18 cellular contexts compared by ENCODE assay signal in the genomic region with DNA sequence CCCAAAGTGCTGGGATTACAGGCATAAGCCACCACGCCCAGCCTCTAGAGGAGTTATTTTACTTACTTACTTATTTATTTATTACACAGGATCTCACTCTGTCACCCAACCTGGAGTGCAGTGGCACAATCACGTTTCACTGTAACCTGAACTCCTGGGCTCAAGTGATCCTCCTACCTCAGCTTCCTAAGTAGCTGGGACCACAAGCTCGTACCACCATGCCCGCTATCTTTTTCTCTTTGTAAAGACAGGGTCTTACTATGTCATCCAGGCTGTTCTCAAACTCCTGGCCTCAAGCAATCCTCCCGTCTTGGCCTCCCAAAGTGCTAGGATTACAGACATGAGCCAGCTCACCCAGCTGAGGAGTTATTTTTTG. TPM values are rescaled to one million over a fixed set of nuclear protein-coding genes. Genes with fewer than 3 reads are reported as not detected.
DNase-seq lines count a peak whose midpoint lies in the region; ATAC-seq and TF ChIP-seq lines count a peak whose summit lies in the region.
"Had no signal": no experiment of that assay in that cellular context is flagged by ENCODE, and none has a peak within 500 bp of the region (broad histone marks: within the 10 kb centered on the region; RNA-seq: fewer than 3 reads in every experiment).

No MANE protein-coding gene starts in this region.

- H3K4me1 ChIP-seq in aorta (ENCODE audit: control insufficient read depth in 1 of 2, insufficient read depth in 2 of 2, low read length in 2 of 2): no peaks in the 10 kb centered on the region
- H3K4me1 ChIP-seq: upper lobe of right lung had no signal

- H3K9me3 Mint-ChIP-seq in Calu3 (ENCODE audit: low read depth, unreplicated experiment): no peaks in the 10 kb centered on the region
- H3K9me3 Mint-ChIP-seq in activated naive CD4-positive, alpha-beta T cell treated with anti-CD3 and anti-CD28 coated beads, Interleukin-2, amount 50 U/mL, for 72 hours: no peaks in the 10 kb centered on the region
- H3K9me3 Mint-ChIP-seq: dendritic cell treated with granulocyte-macrophage colony-stimulating factor and Interleukin-4, amounts not matched to agents 40 ng/mL and 50 ng/mL, for 4 days; stimulated activated naive B cell treated with anti-CD40 and anti-IgM and Interleukin-4, amounts not matched to agents 10 μg/mL and 1 μg/mL and 100 μg/mL, for 72 hours had no signal

- peak overlapping the region; percentile 20 for H3K27ac Mint-ChIP-seq in Calu3 (ENCODE audit: unreplicated experiment)
- H3K27ac Mint-ChIP-seq in activated naive CD4-positive, alpha-beta T cell treated with anti-CD3 and anti-CD28 coated beads, Interleukin-2, amount 50 U/mL, for 72 hours: peak overlapping the region; percentile 22 to 92
- H3K27ac Mint-ChIP-seq: dendritic cell treated with granulocyte-macrophage colony-stimulating factor and Interleukin-4, amounts not matched to agents 40 ng/mL and 50 ng/mL, for 4 days; stimulated activated naive B cell treated with anti-CD40 and anti-IgM and Interleukin-4, amounts not matched to agents 10 μg/mL and 1 μg/mL and 100 μg/mL, for 72 hours had no signal

- 65 to 78% methylated on average over 5 of the region's 5 CpGs for WGBS in aorta, 2 donors

- intact Hi-C loops in Calu3 (cut with micrococcal nuclease; ENCODE audit: unreplicated experiment) (no loop called here), aorta (cut with DNase I) (no loop called here)

- no peaks in the 10 kb centered on the region for H3K27me3 Mint-ChIP-seq in Calu3 (ENCODE audit: unreplicated experiment)
- H3K27me3 Mint-ChIP-seq: stimulated activated naive B cell treated with anti-CD40 and anti-IgM and Interleukin-4, amounts not matched to agents 10 μg/mL and 1 μg/mL and 100 μg/mL, for 72 hours had no signal

- H3K4me3 ChIP-seq in aorta (ENCODE audit: low read length in 2 of 2): no peak overlapping the region
- H3K4me3 ChIP-seq: upper lobe of right lung had no signal

- H3K36me3 ChIP-seq in aorta (ENCODE audit: control insufficient read depth in 1 of 2, insufficient read depth in 2 of 2, low read length in 1 of 2): no peaks in the 10 kb centered on the region
- H3K36me3 ChIP-seq: brain microvascular endothelial cell, upper lobe of right lung had no signal

- H3K36me3 Mint-ChIP-seq in Calu3 (ENCODE audit: insufficient read depth, unreplicated experiment): peaks cover 48% of the 10 kb centered on the region
- peaks cover 0 to 2% of the 10 kb centered on the region in 2 donors for H3K36me3 Mint-ChIP-seq in activated naive CD4-positive, alpha-beta T cell treated with anti-CD3 and anti-CD28 coated beads, Interleukin-2, amount 50 U/mL, for 72 hours
- H3K36me3 Mint-ChIP-seq: stimulated activated naive B cell treated with anti-CD40 and anti-IgM and Interleukin-4, amounts not matched to agents 10 μg/mL and 1 μg/mL and 100 μg/mL, for 72 hours had no signal

- no peak overlapping the region for H3K27ac ChIP-seq in aorta (ENCODE audit: low read depth in 1 of 2, low read length in 2 of 2)
- H3K27ac ChIP-seq: brain microvascular endothelial cell, KMS-11, upper lobe of right lung had no signal

- CTCF ChIA-PET in Calu3 (lab: Charles Lee): interaction anchor here (1.0 kb wide), 1 partner anchor 16 kb away, joined by 3 read pairs; no protein-coding TSS in a partner anchor

- ATAC-seq in activated naive CD4-positive, alpha-beta T cell treated with anti-CD3 and anti-CD28 coated beads, Interleukin-2, amount 50 U/mL, for 72 hours: no peak
- ATAC-seq in aorta (ENCODE audit: low FRiP score): no peak
- ATAC-seq: left ventricle myocardium superior; stimulated activated naive B cell treated with anti-CD40 and anti-IgM and Interleukin-4, amounts not matched to agents 10 μg/mL and 1 μg/mL and 100 μg/mL, for 72 hours; upper lobe of right lung had no signal

- H3K9me3 ChIP-seq in aorta (ENCODE audit: control insufficient read depth, low read length): no peaks in the 10 kb centered on the region
- H3K9me3 ChIP-seq: SK-N-SH, upper lobe of right lung had no signal

- no TSS peak for BruUV-seq in Calu3 (replicated peaks; lab: Mats Ljungman, UMichigan)

- no peaks in the 10 kb centered on the region for H3K27me3 ChIP-seq in aorta (ENCODE audit: control insufficient read depth in 1 of 2, insufficient read depth in 2 of 2, low read length in 1 of 2)
- H3K27me3 ChIP-seq: brain microvascular endothelial cell, upper lobe of right lung had no signal

- H3K4me3 Mint-ChIP-seq in Calu3 (ENCODE audit: low read depth, unreplicated experiment): no peak overlapping the region
- H3K4me3 Mint-ChIP-seq: dendritic cell treated with granulocyte-macrophage colony-stimulating factor and Interleukin-4, amounts not matched to agents 40 ng/mL and 50 ng/mL, for 4 days; stimulated activated naive B cell treated with anti-CD40 and anti-IgM and Interleukin-4, amounts not matched to agents 10 μg/mL and 1 μg/mL and 100 μg/mL, for 72 hours had no signal

- TF ChIP-seq CTCF in Calu3 (IDR thresholded peaks at IDR 0.05; ENCODE audit: unreplicated experiment): no peak

- H3K4me1 Mint-ChIP-seq in Calu3 (ENCODE audit: low read depth, unreplicated experiment): peaks cover 19% of the 10 kb centered on the region

- DNase-seq in NCI-H345 (lab: John Stamatoyannopoulos, UW) (peak; percentile 12), NCI-H345 treated with DMSO at 0.1 percent for 48 hours (lab: John Stamatoyannopoulos, UW; ENCODE audit: unreplicated experiment) (no peak), Calu3 (no peak), aorta (no peak), midbrain (lab: John Stamatoyannopoulos, UW) (no peak)
- DNase-seq in activated naive CD4-positive, alpha-beta T cell treated with anti-CD3 and anti-CD28 coated beads, Interleukin-2, amount 50 U/mL, for 72 hours (ENCODE audit: low spot score in 2 of 2): no peak
- DNase-seq: ACHN; activated CD4-positive, alpha-beta T cell treated with anti-CD3 and anti-CD28 coated beads, Interleukin-2, amount 50 U/mL, for 48 hours; brain microvascular endothelial cell; GDM1; left ventricle myocardium superior; NCI-H524; OCI-M1; SK-N-SH; stimulated activated naive B cell treated with anti-CD40 and anti-IgM and Interleukin-4, amounts not matched to agents 10 μg/mL and 1 μg/mL and 100 μg/mL, for 72 hours; upper lobe of right lung had no signal

RNA-seq across cellular contexts. Expression of gene TRIB3, which starts 1.6 kb away (rescaled TPM):
- total RNA-seq in Calu3 (2022): 47.2 and 53.0 TPM in 2 replicates
- total RNA-seq in activated naive CD4-positive, alpha-beta T cell treated with anti-CD3 and anti-CD28 coated beads, Interleukin-2, amount 50 U/mL, for 72 hours: 10 to 100 TPM; 31.3 to 39.4 TPM
- total RNA-seq in aorta: 1 to 10 TPM; 2.9 to 3.7 TPM
- 1 to 10 TPM; 2.0 to 3.1 TPM for polyA plus RNA-seq in aorta

RNA-seq across cellular contexts. Expression of gene RBCK1, which starts 29.1 kb away (rescaled TPM):
- total RNA-seq in Calu3 (2022) (142 and 144 TPM in 2 replicates), aorta (10 to 100 TPM; 52.8 to 70.0 TPM)
- total RNA-seq in activated naive CD4-positive, alpha-beta T cell treated with anti-CD3 and anti-CD28 coated beads, Interleukin-2, amount 50 U/mL, for 72 hours: 100 to 1,000 TPM; 113 to 150 TPM
- polyA plus RNA-seq in aorta: 100 to 1,000 TPM in 1 of 2 donors, 10 to 100 TPM in 1; 64.1 to 118 TPM

RNA-seq across cellular contexts. Expression of gene NRSN2, which starts 32.0 kb away (rescaled TPM):
- total RNA-seq in Calu3 (2022): 0.42 and 0.51 TPM in 2 replicates
- 1 to 10 TPM; 4.2 to 8.5 TPM for total RNA-seq in activated naive CD4-positive, alpha-beta T cell treated with anti-CD3 and anti-CD28 coated beads, Interleukin-2, amount 50 U/mL, for 72 hours
- total RNA-seq in aorta: 10 to 100 TPM; 31.0 to 38.0 TPM
- 10 to 100 TPM; 12.0 to 40.6 TPM for polyA plus RNA-seq in aorta

RNA-seq across cellular contexts. Expression of gene SOX12, which starts 53.6 kb away (rescaled TPM):
- total RNA-seq in Calu3 (2022) (13.6 and 14.5 TPM in 2 replicates), aorta (10 to 100 TPM in 1 of 2 donors, 1 to 10 TPM in 1; 6.1 to 12.5 TPM)
- total RNA-seq in activated naive CD4-positive, alpha-beta T cell treated with anti-CD3 and anti-CD28 coated beads, Interleukin-2, amount 50 U/mL, for 72 hours: 10 to 100 TPM in 1 of 2 donors, 1 to 10 TPM in 1; 4.9 to 11.8 TPM
- polyA plus RNA-seq in aorta: 1 to 10 TPM; 1.5 to 4.2 TPM

Comparison
In these comparisons a context has a peak if more than half of its experiments do, and no peak if none do; other contexts are left out.
1. RNA of gene TRIB3, which starts 1.6 kb away (total RNA-seq): 47.2 to 53.0 TPM in Calu3 and 31.3 to 39.4 TPM in activated naive CD4-positive, alpha-beta T cell treated with anti-CD3 and anti-CD28 coated beads, Interleukin-2, amount 50 U/mL, for 72 hours; 2.9 to 3.7 TPM in aorta; every median in the first group is over 4 times any median in the second.